ENCODE assay signal across 18 cellular contexts in the genomic region with DNA sequence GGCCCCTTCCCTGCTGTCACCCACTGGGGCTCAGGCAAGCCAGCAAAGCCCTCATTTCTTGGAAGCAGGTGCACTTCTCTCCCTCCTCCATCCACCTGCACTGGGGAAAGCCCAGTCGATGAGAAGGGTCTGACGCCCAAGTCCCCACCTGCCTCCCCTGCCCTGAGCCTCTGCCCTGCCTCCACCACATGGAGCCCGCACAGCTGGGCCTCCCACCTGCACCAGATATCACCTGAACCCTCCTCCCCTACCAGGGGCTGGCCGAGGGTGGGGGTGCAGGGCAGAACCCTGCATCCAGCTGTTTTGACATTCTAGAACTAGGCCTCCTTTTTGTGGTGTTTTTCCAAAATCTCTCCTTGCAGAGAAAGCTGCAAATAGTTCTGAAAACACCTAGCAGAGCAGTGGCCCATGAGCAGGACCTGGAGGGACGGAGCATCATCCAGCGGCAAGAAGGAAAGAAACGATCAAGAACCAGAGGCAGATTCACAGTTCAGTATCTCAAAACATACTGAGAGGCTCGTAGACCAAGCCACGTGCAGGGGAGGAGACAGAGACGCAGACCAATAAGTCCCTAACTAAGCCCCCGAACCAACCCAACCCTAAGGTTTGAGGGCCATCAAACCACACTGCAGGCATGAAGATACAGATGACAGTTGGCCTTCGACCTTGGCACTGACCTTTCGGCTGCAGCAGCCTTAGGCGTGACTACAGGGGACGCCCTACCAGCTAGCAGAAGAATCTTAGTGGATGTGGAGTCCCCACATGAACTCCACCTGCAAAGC. TPM values are rescaled to one million over a fixed set of nuclear protein-coding genes. Genes with fewer than 3 reads are reported as not detected.
"Had no signal": no experiment of that assay in that cellular context is flagged by ENCODE, and none has a peak within 500 bp of the region (broad histone marks: within the 10 kb centered on the region; RNA-seq: fewer than 3 reads in every experiment).

No MANE protein-coding gene starts in this region.

- H3K9me3 ChIP-seq: ascending aorta, colonic mucosa, esophagus muscularis mucosa, gastrocnemius medialis, left lung, ovary, prostate gland, thyroid gland, upper lobe of right lung had no signal

- H3K27ac ChIP-seq: ascending aorta, colonic mucosa, esophagus muscularis mucosa, gastrocnemius medialis, left lung, ovary, prostate gland, thyroid gland, upper lobe of right lung, WERI-Rb-1 had no signal

- FAIRE-seq: TTC549 had no signal

- H3K36me3 ChIP-seq: ascending aorta, colonic mucosa, esophagus muscularis mucosa, gastrocnemius medialis, left lung, ovary, prostate gland, thyroid gland, upper lobe of right lung, WERI-Rb-1 had no signal

- DNase-seq: activated T-cell treated with anti-CD3 and anti-CD28 coated beads, Interleukin-2, amount 50 U/mL, for 1 hour; colonic mucosa; gastrocnemius medialis; kidney glomerular epithelial cell; mammary epithelial cell; naive thymus-derived CD8-positive, alpha-beta T cell; ovary; stimulated activated CD4-positive, alpha-beta T cell treated with anti-CD3 and anti-CD28 coated beads, Interleukin-4, amount 100 ng/mL, for 24 hours; stimulated activated naive CD8-positive, alpha-beta T cell treated with anti-CD3 and anti-CD28 coated beads, Interleukin-15, Interleukin-2, amounts not matched to agents 100 U/mL and 50 U/mL, for 24 hours; thyroid gland; upper lobe of right lung had no signal

- H3K27me3 ChIP-seq: ascending aorta, colonic mucosa, ovary, thyroid gland had no signal

- H3K4me3 ChIP-seq: ascending aorta, colonic mucosa, esophagus muscularis mucosa, gastrocnemius medialis, left lung, ovary, prostate gland, thyroid gland, upper lobe of right lung had no signal

- ATAC-seq: activated naive CD4-positive, alpha-beta T cell treated with anti-CD3 and anti-CD28 coated beads, Interleukin-2, amount 50 U/mL, for 72 hours; gastrocnemius medialis; left lung; naive thymus-derived CD8-positive, alpha-beta T cell; stimulated activated naive CD8-positive, alpha-beta T cell treated with anti-CD3 and anti-CD28 coated beads, Interleukin-15, Interleukin-2, amounts not matched to agents 100 U/mL and 50 U/mL, for 24 hours; upper lobe of right lung had no signal

- H3K4me1 ChIP-seq: ascending aorta, colonic mucosa, esophagus muscularis mucosa, gastrocnemius medialis, left lung, prostate gland, thyroid gland, upper lobe of right lung had no signal

RNA-seq across cellular contexts. Expression of a gene that starts 42.5 kb away (rescaled TPM):
- polyA plus RNA-seq: naive thymus-derived CD8-positive, alpha-beta T cell had no signal
